In the genomic region with DNA sequence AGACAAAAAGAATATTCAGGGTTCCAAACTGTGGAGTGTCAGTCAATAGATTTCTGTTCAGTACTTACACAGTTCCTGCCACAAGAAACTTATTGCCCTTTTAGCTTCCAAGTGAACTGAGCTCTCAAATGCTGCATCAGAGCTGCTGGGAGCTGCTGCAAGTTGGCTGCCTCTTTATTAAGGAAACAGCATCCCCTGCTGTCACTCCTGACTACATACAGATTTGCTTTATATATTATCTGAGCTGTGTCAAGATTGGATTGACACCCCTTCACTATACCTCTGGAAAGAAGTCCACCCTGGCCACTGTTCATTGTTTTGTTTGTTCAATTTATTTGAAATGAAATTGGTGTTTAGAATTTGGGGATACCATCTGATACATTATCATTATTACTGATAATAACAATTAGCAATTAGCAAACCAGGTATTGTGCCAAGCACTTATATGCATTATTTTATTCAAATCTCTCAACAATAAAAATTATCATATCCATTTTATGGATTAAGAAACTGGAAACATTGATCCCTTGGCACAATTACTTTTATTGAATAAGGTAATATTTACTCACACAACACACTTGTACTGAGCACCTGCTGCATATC, we compare ENCODE assay signal across 8 cellular contexts. TPM values are rescaled to one million over a fixed set of nuclear protein-coding genes. Genes with fewer than 3 reads are reported as not detected.
DNase-seq lines count a peak whose midpoint lies in the region; ATAC-seq and TF ChIP-seq lines count a peak whose summit lies in the region.

No MANE protein-coding gene starts in this region.

- H3K27ac ChIP-seq in foreskin keratinocyte: no peak overlapping the region
- H3K27ac ChIP-seq in testis: no peak overlapping the region

- ATAC-seq in foreskin keratinocyte (peak; percentile 35), HG02981 (IDR thresholded peaks at IDR 0.05; ENCODE audit: unreplicated experiment) (no peak), HG02678 (IDR thresholded peaks at IDR 0.05; ENCODE audit: unreplicated experiment) (no peak)

- DNase-seq in Calu3 (peak; percentile 67), LoVo (ENCODE audit: low spot score) (peak; percentile 5), SK-N-DZ (ENCODE audit: low spot score) (peak; percentile 43), foreskin keratinocyte (peak in 1 of 2 donors; percentile 40), testis (peak; percentile 46), T1000 (lab: John Stamatoyannopoulos, UW) (no peak)

- H3K27me3 ChIP-seq in foreskin keratinocyte (no peaks in the 10 kb centered on the region), testis (no peaks in the 10 kb centered on the region)

- no peak overlapping the region for H3K4me3 Mint-ChIP-seq in Calu3 (ENCODE audit: low read depth, unreplicated experiment)

- no TSS peak for BruUV-seq in Calu3 (replicated peaks; lab: Mats Ljungman, UMichigan)

- no peaks in the 10 kb centered on the region for H3K27me3 Mint-ChIP-seq in Calu3 (ENCODE audit: unreplicated experiment)

- no peak overlapping the region for H3K27ac Mint-ChIP-seq in Calu3 (ENCODE audit: unreplicated experiment)

- no peaks in the 10 kb centered on the region for H3K9me3 Mint-ChIP-seq in Calu3 (ENCODE audit: low read depth, unreplicated experiment)

- peak; percentile 77 for TF ChIP-seq CTCF in Calu3 (IDR thresholded peaks at IDR 0.05; ENCODE audit: unreplicated experiment)
- peak; percentile 82 for TF ChIP-seq CTCF in foreskin keratinocyte (conservative IDR thresholded peaks at IDR 0.05)
- TF ChIP-seq CTCF in testis (IDR thresholded peaks at IDR 0.05): peak; percentile 40 to 66 (median 44)

- no peaks in the 10 kb centered on the region for H3K36me3 ChIP-seq in testis (ENCODE audit: low read depth, missing control alignments)

- CTCF ChIA-PET in Calu3 (lab: Charles Lee): interaction anchor here (0.6 to 1.4 kb wide), 13 partner anchors 9 to 1229 kb away, joined by 3 to 21 read pairs (median 5); partner anchors contain the start of gene SPDL1

- H3K4me3 ChIP-seq in testis: no peak overlapping the region

- no peak for TF ChIP-seq POLR2A in testis (IDR thresholded peaks at IDR 0.05)

- intact Hi-C loops in Calu3 (cut with micrococcal nuclease; ENCODE audit: unreplicated experiment) (loop anchor here (1.0 to 5.0 kb wide), 4 partner anchors 32 to 1230 kb away; no protein-coding TSS in a partner anchor), testis (cut with DNase I; ENCODE audit: low total_unique reads) (no loop called here)

- H3K4me1 ChIP-seq in foreskin keratinocyte: peaks cover 14% of the 10 kb centered on the region
- H3K4me1 ChIP-seq in testis: no peaks in the 10 kb centered on the region

- no peaks in the 10 kb centered on the region for H3K4me1 Mint-ChIP-seq in Calu3 (ENCODE audit: low read depth, unreplicated experiment)

- no peaks in the 10 kb centered on the region for H3K9me3 ChIP-seq in testis

- no peaks in the 10 kb centered on the region for H3K36me3 Mint-ChIP-seq in Calu3 (ENCODE audit: insufficient read depth, unreplicated experiment)

RNA-seq across cellular contexts. Expression of gene C5orf58, which starts 16.4 kb away (rescaled TPM):
- not detected in 2 replicates for total RNA-seq in Calu3 (2022)
- not detected in 2 replicates for polyA plus RNA-seq in SK-N-DZ (2014; cell fraction: cytosol; rRNA removed)
- not detected in 2 replicates for polyA plus RNA-seq in SK-N-DZ (2014; cell fraction: nucleus; rRNA removed)
- not detected in 2 replicates for total RNA-seq in foreskin keratinocyte
- polyA plus RNA-seq in foreskin keratinocyte: not detected in 2 replicates
- 10 to 100 TPM; 40.9 to 72.7 TPM for total RNA-seq in testis
- polyA plus RNA-seq in testis (ENCODE audit: insufficient read depth, low read depth, low replicate concordance): 266 TPM

Comparison
In these comparisons a context has a peak if more than half of its experiments do, and no peak if none do; other contexts are left out.
1. RNA of gene C5orf58, which starts 16.4 kb away (total RNA-seq): 40.9 to 72.7 TPM in testis; not detected in Calu3 and not detected in foreskin keratinocyte; every median in the first group is over 10 times any median in the second.
2. Peak in every context shown above with its lines, with median percentiles within 50 percentile points of each other: CTCF ChIP-seq.